ENCODE assay signal across 8 cellular contexts in genomic region chr3:42013652-42014442, GRCh38. TPM values are rescaled to one million over a fixed set of nuclear protein-coding genes. Genes with fewer than 3 reads are reported as not detected.
A peak's percentile ranks its signal among the peaks of the same experiment; 100 is the strongest.
DNase-seq lines count a peak whose midpoint lies in the region; ATAC-seq and TF ChIP-seq lines count a peak whose summit lies in the region.

No MANE protein-coding gene starts in this region.

- H3K9ac ChIP-seq in DND-41 (ENCODE audit: low read depth, low read length): peak overlapping the region; percentile 72
- peak overlapping the region; percentile 20 for H3K9ac ChIP-seq in rectal smooth muscle tissue (ENCODE audit: low read length)

- DNase-seq in DND-41 (peak; percentile 5), NCI-H2227 treated with DMSO at 0.1 percent for 48 hours (lab: John Stamatoyannopoulos, UW) (peak; percentile 11), cardiac muscle cell (ENCODE audit: low read depth in 1 of 2, low spot score in 1 of 2) (peak in 1 of 2 donors; percentile 51), DMS153 (lab: John Stamatoyannopoulos, UW) (no peak), ACHN (no peak)
- DNase-seq in activated effector memory CD4-positive, alpha-beta T cell treated with anti-CD3 and anti-CD28 coated beads, Interleukin-2, amount 50 U/mL, for 16 hours: peak; percentile 76

- peak overlapping the region; percentile 40 to 75; a peak in 3 of 4 replicates for H3K4me3 ChIP-seq in DND-41 (ENCODE audit: low read depth in 1 of 2, low read length in 2 of 2)
- peak overlapping the region; percentile 81 for H3K4me3 ChIP-seq in cardiac muscle cell
- peak overlapping the region; percentile 76 for H3K4me3 ChIP-seq in rectal smooth muscle tissue (ENCODE audit: low read length)

- peaks cover 6% of the 10 kb centered on the region; the same call in 1 of the 2 replicates for H3K79me2 ChIP-seq in DND-41 (ENCODE audit: insufficient read depth, low read length)

- H3K27me3 ChIP-seq in DND-41 (ENCODE audit: insufficient read depth, low read length, poor library complexity): peaks cover 36% of the 10 kb centered on the region
- H3K27me3 ChIP-seq in cardiac muscle cell: no peaks in the 10 kb centered on the region
- no peaks in the 10 kb centered on the region for H3K27me3 ChIP-seq in rectal smooth muscle tissue (ENCODE audit: control insufficient read depth, insufficient read depth, low read length)

- H3K36me3 ChIP-seq in DND-41 (ENCODE audit: insufficient read depth, low read length): no peaks in the 10 kb centered on the region
- no peaks in the 10 kb centered on the region for H3K36me3 ChIP-seq in cardiac muscle cell
- no peaks in the 10 kb centered on the region for H3K36me3 ChIP-seq in rectal smooth muscle tissue (ENCODE audit: control insufficient read depth, insufficient read depth, low read length)

- H4K20me1 ChIP-seq in DND-41 (ENCODE audit: insufficient read depth, low read length): peaks cover 9% of the 10 kb centered on the region; the same call in 1 of the 2 replicates

- H3K4me1 ChIP-seq in DND-41 (ENCODE audit: insufficient read depth, low read length) (peaks cover 25% of the 10 kb centered on the region), cardiac muscle cell (ENCODE audit: low read depth) (no peaks in the 10 kb centered on the region), rectal smooth muscle tissue (ENCODE audit: control insufficient read depth, insufficient read depth, low read length) (peaks cover 8% of the 10 kb centered on the region)

- peak; percentile 62 for ATAC-seq in DND-41 (ENCODE audit: insufficient read depth, low read depth)
- peak; percentile 12 for ATAC-seq in GM21717 (IDR thresholded peaks at IDR 0.05; ENCODE audit: unreplicated experiment)

- TF ChIP-seq CTCF in DND-41 (IDR thresholded peaks at IDR 0.05; ENCODE audit: borderline replicate concordance, extremely low read depth, low read length, poor library complexity, severe bottlenecking): no peak
- TF ChIP-seq CTCF in cardiac muscle cell (IDR thresholded peaks at IDR 0.05; ENCODE audit: low read depth, low read length): no peak

- H3K27ac ChIP-seq in DND-41 (ENCODE audit: low read length): 0 out of 2 replicates have a peak overlapping the region, but pooled peaks have one; percentile 30
- no peak overlapping the region for H3K27ac ChIP-seq in cardiac muscle cell
- H3K27ac ChIP-seq in rectal smooth muscle tissue (ENCODE audit: low read depth, low read length): peak overlapping the region; percentile 49

- peak overlapping the region; percentile 79 for H2AFZ ChIP-seq in DND-41 (ENCODE audit: low read depth, low read length)

- H3K4me2 ChIP-seq in DND-41 (ENCODE audit: insufficient read depth, low read length): peak overlapping the region; percentile 90

- in situ Hi-C loops in ACHN (cut with HindIII; ENCODE audit: low pct_ligation_motif_present, low pct_unique_long_range_greater_than_20kb, low sequenced_read_pairs): no loop called here

- H3K9me3 ChIP-seq in DND-41 (ENCODE audit: insufficient read depth, low read length, severe bottlenecking) (no peaks in the 10 kb centered on the region), cardiac muscle cell (ENCODE audit: low read depth) (no peaks in the 10 kb centered on the region)

RNA-seq across cellular contexts. Expression of gene ULK4, which starts 51.9 kb away (rescaled TPM):
- total RNA-seq in cardiac muscle cell: 1.8 and 6.1 TPM in 2 replicates
- polyA plus RNA-seq in cardiac muscle cell: 2.7 and 3.7 TPM in 2 replicates

Comparison
In these comparisons a context has a peak if more than half of its experiments do, and no peak if none do; other contexts are left out.
1. DNase-seq: peak in DND-41 (single experiment), NCI-H2227 treated with DMSO at 0.1 percent for 48 hours (single experiment) and activated effector memory CD4-positive, alpha-beta T cell treated with anti-CD3 and anti-CD28 coated beads, Interleukin-2, amount 50 U/mL, for 16 hours (single experiment); none in DMS153 (single experiment) and ACHN (single experiment).
2. Peak in every context shown above with its lines, with median percentiles within 50 percentile points of each other: H3K4me3 ChIP-seq.